ENCODE assay signal across 8 cellular contexts in genomic region chr17:47946929-47947397, GRCh38. TPM values are rescaled to one million over a fixed set of nuclear protein-coding genes. Genes with fewer than 3 reads are reported as not detected.
DNase-seq lines count a peak whose midpoint lies in the region; ATAC-seq and TF ChIP-seq lines count a peak whose summit lies in the region.

No MANE protein-coding gene starts in this region.

- no peak overlapping the region for H3K4me3 ChIP-seq in AG09309 (ENCODE audit: control insufficient read depth, low read depth, low read length)
- no peak overlapping the region for H3K4me3 ChIP-seq in fibroblast of lung (replicated peaks in 1 of 4; ENCODE audit: control extremely low read depth in 1 of 4, insufficient read depth in 1 of 4, low read depth in 3 of 4, low read length in 4 of 4)
- H3K4me3 ChIP-seq in neutrophil (ENCODE audit: low read depth in 1 of 2, low read length in 1 of 2) = no peak overlapping the region

- H3K4me2 ChIP-seq in fibroblast of lung (ENCODE audit: extremely low read depth, insufficient read depth, low read length) = no peak overlapping the region

- H3K36me3 ChIP-seq in fibroblast of lung (ENCODE audit: control insufficient read depth, insufficient read depth, low read length) = peaks cover 4% of the 10 kb centered on the region
- H3K36me3 ChIP-seq in neutrophil = no peaks in the 10 kb centered on the region

- no peak overlapping the region for H2AFZ ChIP-seq in fibroblast of lung (ENCODE audit: low read length)

- TF ChIP-seq CTCF in AG09309 (IDR thresholded peaks at IDR 0.05; ENCODE audit: control insufficient read depth, insufficient read depth, low read depth, low read length, missing control alignments) (peak; percentile 83), RWPE1 (conservative IDR thresholded peaks at IDR 0.05; ENCODE audit: low read depth) (peak; percentile 92), fibroblast of lung (conservative IDR thresholded peaks at IDR 0.05 in 1 of 2, IDR thresholded peaks at IDR 0.05 in 1 of 2; ENCODE audit: low read depth in 1 of 2, low read length in 2 of 2) (peak; percentile 74 to 79), neutrophil (IDR thresholded peaks at IDR 0.05) (peak; percentile 67)

- no peaks in the 10 kb centered on the region for H4K20me1 ChIP-seq in fibroblast of lung (ENCODE audit: control insufficient read depth, extremely low read depth, insufficient read depth, low read length)

- CTCF ChIA-PET in RWPE1 (lab: Yijun Ruan, JAX) = interaction anchor here (0.5 to 1.8 kb wide), 19 partner anchors 8 to 151 kb away, joined by 3 to 15 read pairs (median 4); partner anchors contain the start of genes CDK5RAP3, PRR15L, SCRN2 and SP2

- H3K27me3 ChIP-seq in fibroblast of lung (ENCODE audit: control insufficient read depth, insufficient read depth, low read length) = no peaks in the 10 kb centered on the region
- H3K27me3 ChIP-seq in neutrophil = no peaks in the 10 kb centered on the region

- no peak overlapping the region for H3K9ac ChIP-seq in fibroblast of lung (ENCODE audit: insufficient read depth, low read length)

- no peaks in the 10 kb centered on the region for H3K9me3 ChIP-seq in fibroblast of lung (ENCODE audit: control insufficient read depth, insufficient read depth, low read depth, low read length)
- H3K9me3 ChIP-seq in neutrophil = no peaks in the 10 kb centered on the region

- H3K27ac ChIP-seq in RWPE1 (peak overlapping the region; percentile 76), fibroblast of lung (ENCODE audit: insufficient read depth, low read length) (no peak overlapping the region), neutrophil (no peak overlapping the region)

- DNase-seq in AG09309 (ENCODE audit: low read depth) (no peak), LoVo (ENCODE audit: low spot score) (peak; percentile 87), RWPE1 (ENCODE audit: low spot score) (peak; percentile 99), fibroblast of lung (ENCODE audit: low read depth in 2 of 2) (peak; percentile 76 to 77), superior temporal gyrus (ENCODE audit: extremely low spot score) (peak; percentile 72)
- DNase-seq in activated T-helper 1 cell treated with anti-CD3 and anti-CD28 coated beads, Interleukin-2, amount 50 U/mL, for 16 hours (ENCODE audit: low read depth in 1 of 2, low spot score in 1 of 2) = peak; percentile 46 to 54

- POLR2A ChIA-PET in RWPE1 (lab: Yijun Ruan, JAX; ENCODE audit: low non-redundant PET) = interaction anchor here (0.9 kb wide), 1 partner anchor 50 kb away, joined by 3 read pairs; no protein-coding TSS in a partner anchor

- peak; percentile 41 for ATAC-seq in GM19025 (IDR thresholded peaks at IDR 0.05; ENCODE audit: low read depth, unreplicated experiment)

- no peaks in the 10 kb centered on the region for H3K79me2 ChIP-seq in fibroblast of lung (ENCODE audit: control insufficient read depth, insufficient read depth, low read length)

- peaks cover 9% of the 10 kb centered on the region for H3K4me1 ChIP-seq in fibroblast of lung (ENCODE audit: control insufficient read depth, extremely low read depth, insufficient read depth, low read length)
- H3K4me1 ChIP-seq in neutrophil (ENCODE audit: control insufficient read depth in 1 of 2, insufficient read depth in 1 of 2, low read depth in 1 of 2, low read length in 1 of 2) = peaks cover 13 to 14% of the 10 kb centered on the region in 2 experiments

RNA-seq across cellular contexts. Expression of gene PNPO, which starts 5.6 kb away (rescaled TPM):
- 16.2 and 26.6 TPM in 2 replicates for total RNA-seq in fibroblast of lung
- 25.7 and 38.6 TPM in 2 replicates for polyA plus RNA-seq in fibroblast of lung
- 10.3 and 18.9 TPM in 2 replicates for polyA plus RNA-seq in fibroblast of lung (2012)
- 28.6 and 55.1 TPM in 2 replicates for polyA minus RNA-seq in fibroblast of lung (ENCODE audit: low replicate concordance)

RNA-seq across cellular contexts. Expression of gene PRR15L, which starts 10.7 kb away (rescaled TPM):
- not detected in 2 replicates for total RNA-seq in fibroblast of lung
- not detected in 2 replicates for polyA plus RNA-seq in fibroblast of lung
- polyA plus RNA-seq in fibroblast of lung (2012) = 0.07 TPM in 1 of 2 replicates, not detected in the other
- not detected in 2 replicates for polyA minus RNA-seq in fibroblast of lung (ENCODE audit: low replicate concordance)

RNA-seq across cellular contexts. Expression of gene CDK5RAP3, which starts 23.9 kb away (rescaled TPM):
- total RNA-seq in fibroblast of lung = 72.2 and 118 TPM in 2 replicates
- 57.1 and 58.1 TPM in 2 replicates for polyA plus RNA-seq in fibroblast of lung
- polyA plus RNA-seq in fibroblast of lung (2012) = 76.4 and 78.4 TPM in 2 replicates
- 22.1 and 73.3 TPM in 2 replicates for polyA minus RNA-seq in fibroblast of lung (ENCODE audit: low replicate concordance)

RNA-seq across cellular contexts. Expression of gene SP2, which starts 50.9 kb away (rescaled TPM):
- total RNA-seq in fibroblast of lung = 0.26 and 1.5 TPM in 2 replicates
- 2.6 and 5.3 TPM in 2 replicates for polyA plus RNA-seq in fibroblast of lung
- polyA plus RNA-seq in fibroblast of lung (2012) = 10.3 and 14.4 TPM in 2 replicates
- polyA minus RNA-seq in fibroblast of lung (ENCODE audit: low replicate concordance) = 10.4 and 31.4 TPM in 2 replicates
